Comparison of ENCODE assay signal across 26 cellular contexts in the genomic region with DNA sequence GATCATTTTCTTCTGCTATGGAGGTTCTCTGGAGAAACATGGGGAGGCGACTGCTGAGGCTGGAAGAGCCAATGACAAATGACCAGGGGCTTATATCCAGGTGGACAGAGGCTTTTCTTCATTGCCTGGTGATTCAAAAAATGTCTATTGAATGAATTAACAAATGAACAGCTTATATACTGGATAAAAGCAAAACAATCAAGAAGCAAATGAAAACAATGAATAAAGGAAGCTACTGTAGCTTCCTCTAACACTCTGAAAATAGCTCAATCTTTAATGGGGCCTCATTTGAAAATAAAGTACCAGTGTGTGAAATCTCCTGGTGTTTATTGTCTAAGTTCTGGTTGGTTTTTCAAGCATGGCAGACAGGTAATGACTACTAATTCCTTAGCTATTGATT.
"Had no signal": no experiment of that assay in that cellular context is flagged by ENCODE, and none has a peak within 500 bp of the region (broad histone marks: within the 10 kb centered on the region; RNA-seq: fewer than 3 reads in every experiment).

No MANE protein-coding gene starts in this region.

- H3K4me1 ChIP-seq: gastrocnemius medialis, heart left ventricle, left lung, neural progenitor cell, right atrium auricular region, tibial nerve, upper lobe of left lung had no signal

- H3K27me3 ChIP-seq: gastrocnemius medialis, heart left ventricle, hepatocyte, left lung, neural progenitor cell, ovary, right atrium auricular region, tibial nerve, upper lobe of left lung had no signal

- H3K9ac ChIP-seq: neural progenitor cell had no signal

- H3K9me3 ChIP-seq: gastrocnemius medialis, heart left ventricle, left lung, ovary, right atrium auricular region, thoracic aorta, tibial nerve, upper lobe of left lung had no signal

- H3K36me3 ChIP-seq: gastrocnemius medialis, heart left ventricle, left lung, neural progenitor cell, ovary, right atrium auricular region, thoracic aorta, tibial nerve, upper lobe of left lung had no signal

- ATAC-seq: gastrocnemius medialis; heart left ventricle; left cardiac atrium; left lung; naive thymus-derived CD4-positive, alpha-beta T cell; sciatic nerve; stimulated activated naive CD8-positive, alpha-beta T cell treated with anti-CD3 and anti-CD28 coated beads, Interleukin-15, amount 100 ng/mL, for 72 hours had no signal

- H3K4me3 ChIP-seq: gastrocnemius medialis, heart left ventricle, hepatocyte, left lung, neural progenitor cell, ovary, right atrium auricular region, smooth muscle cell, thoracic aorta, tibial nerve, upper lobe of left lung had no signal

- DNase-seq: cerebellar nuclear complex; cortex of kidney; effector CD4-positive, alpha-beta T cell; gastrocnemius medialis; heart left ventricle; kidney; left cardiac atrium; left lung; mesendoderm; midbrain; naive thymus-derived CD4-positive, alpha-beta T cell; ovary; stimulated activated CD4-positive, alpha-beta T cell treated with anti-CD3 and anti-CD28 coated beads, Interleukin-12 subunit alpha, Interleukin-12 subunit beta, amount 100 ng/mL, for 4 hours; stimulated activated CD4-positive, alpha-beta T cell treated with anti-CD3 and anti-CD28 coated beads, Interleukin-1b, Interleukin-23, amount 100 ng/mL, for 48 hours; stimulated activated CD4-positive, alpha-beta T cell treated with anti-CD3 and anti-CD28 coated beads, Interleukin-4, amount 100 ng/mL, for 1 hour; stimulated activated CD8-positive, alpha-beta memory T cell treated with anti-CD3 and anti-CD28 coated beads, Interleukin-4, amount 100 ng/mL, for 48 hours; stimulated activated naive CD4-positive, alpha-beta T cell; stimulated activated naive CD8-positive, alpha-beta T cell treated with anti-CD3 and anti-CD28 coated beads, Interleukin-15, amount 100 ng/mL, for 72 hours; upper lobe of left lung had no signal
